ENCODE assay signal across 33 cellular contexts in the genomic region with DNA sequence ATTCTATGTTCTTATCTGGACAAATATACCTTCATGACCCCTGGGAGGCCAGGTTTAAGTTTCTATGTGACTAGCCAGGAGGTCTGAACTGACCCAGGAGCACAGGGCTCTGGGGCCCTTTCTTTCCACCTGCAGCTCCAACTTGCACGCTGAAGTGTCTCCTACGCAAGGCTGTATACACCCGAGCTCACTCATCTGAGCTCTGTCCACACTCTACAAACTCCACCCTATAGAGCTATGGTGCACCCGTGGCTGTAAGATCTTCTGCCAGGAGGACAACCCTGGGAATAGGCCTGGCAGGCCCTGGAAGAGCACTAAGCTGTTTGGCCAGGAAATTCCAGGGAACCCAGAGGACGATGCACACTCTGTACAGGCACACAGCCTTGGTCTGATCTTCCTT.
"Had no signal": no experiment of that assay in that cellular context is flagged by ENCODE, and none has a peak within 500 bp of the region (broad histone marks: within the 10 kb centered on the region; RNA-seq: fewer than 3 reads in every experiment).

No MANE protein-coding gene starts in this region.

- H3K27me3 ChIP-seq: ascending aorta, dorsolateral prefrontal cortex had no signal

- H3K27me3 Mint-ChIP-seq: activated CD4-positive, alpha-beta T cell treated with anti-CD3 and anti-CD28 coated beads, Interleukin-2, amount 10 ng/mL, durations not matched to agents 24 days and 14 days; activated CD8-positive, alpha-beta memory T cell treated with anti-CD3 and anti-CD28 coated beads, Interleukin-2, amount 10 ng/mL, durations not matched to agents 7 days and 5 days; activated naive CD4-positive, alpha-beta T cell treated with anti-CD3 and anti-CD28 coated beads, Interleukin-2, amount 10 ng/mL, durations not matched to agents 7 days and 5 days; activated naive CD8-positive, alpha-beta T cell treated with anti-CD3 and anti-CD28 coated beads, Interleukin-2, amount 10 ng/mL, durations not matched to agents 7 days and 5 days; brain; central memory CD8-positive, alpha-beta T cell; dendritic cell treated with granulocyte-macrophage colony-stimulating factor and Interleukin-4, amounts not matched to agents 40 ng/mL and 50 ng/mL, for 4 days had no signal

- DNase-seq: activated CD4-positive, alpha-beta memory T cell treated with anti-CD3 and anti-CD28 coated beads for 36 hours; activated CD4-positive, alpha-beta T cell treated with anti-CD3 and anti-CD28 coated beads for 36 hours; activated CD4-positive, alpha-beta T cell treated with anti-CD3 and anti-CD28 coated beads, Interleukin-2, amount 10 ng/mL, durations not matched to agents 24 days and 14 days; activated CD4-positive, CD25-positive, alpha-beta regulatory T cell; activated CD4-positive, CD25-positive, alpha-beta regulatory T cell treated with anti-CD3 and anti-CD28 coated beads, Interleukin-2, amount 50 U/mL, for 72 hours; activated CD8-positive, alpha-beta memory T cell treated with anti-CD3 and anti-CD28 coated beads, Interleukin-2, amount 10 ng/mL, durations not matched to agents 7 days and 5 days; activated CD8-positive, alpha-beta memory T cell treated with anti-CD3 and anti-CD28 coated beads, Interleukin-2, amount 50 U/mL, for 4 hours; activated CD8-positive, alpha-beta T cell treated with anti-CD3 and anti-CD28 coated beads, Interleukin-2, amount 10 ng/mL, durations not matched to agents 7 days and 5 days; activated effector memory CD4-positive, alpha-beta T cell treated with anti-CD3 and anti-CD28 coated beads, Interleukin-2, amount 50 U/mL, for 16 hours; activated naive CD4-positive, alpha-beta T cell; activated naive CD4-positive, alpha-beta T cell treated with anti-CD3 and anti-CD28 coated beads, Interleukin-2, amount 10 ng/mL, durations not matched to agents 7 days and 5 days; activated naive CD8-positive, alpha-beta T cell treated with anti-CD3 and anti-CD28 coated beads, Interleukin-2, amount 10 ng/mL, durations not matched to agents 7 days and 5 days; activated T-cell treated with anti-CD3 and anti-CD28 coated beads, Interleukin-2, amount 50 U/mL, for 1 hour; activated T-cell treated with anti-CD3 and anti-CD28 coated beads, Interleukin-2, amount 50 U/mL, for 48 hours; dorsolateral prefrontal cortex; effector memory CD4-positive, alpha-beta T cell; endodermal cell; foreskin melanocyte; SW 1271; T-cell; T1000 had no signal

- H3K4me1 ChIP-seq: ascending aorta, gastroesophageal sphincter had no signal

- H3K27ac Mint-ChIP-seq: activated CD4-positive, alpha-beta memory T cell treated with anti-CD3 and anti-CD28 coated beads for 36 hours; activated CD4-positive, alpha-beta T cell treated with anti-CD3 and anti-CD28 coated beads for 36 hours; activated CD4-positive, alpha-beta T cell treated with anti-CD3 and anti-CD28 coated beads, Interleukin-2, amount 10 ng/mL, durations not matched to agents 24 days and 14 days; activated CD8-positive, alpha-beta memory T cell treated with anti-CD3 and anti-CD28 coated beads, Interleukin-2, amount 10 ng/mL, durations not matched to agents 7 days and 5 days; activated CD8-positive, alpha-beta T cell treated with anti-CD3 and anti-CD28 coated beads, Interleukin-2, amount 10 ng/mL, durations not matched to agents 7 days and 5 days; activated naive CD4-positive, alpha-beta T cell treated with anti-CD3 and anti-CD28 coated beads, Interleukin-2, amount 10 ng/mL, durations not matched to agents 7 days and 5 days; activated naive CD4-positive, alpha-beta T cell treated with anti-CD3 and anti-CD28 coated beads, Interleukin-2, amount 50 U/mL, for 72 hours; activated naive CD8-positive, alpha-beta T cell treated with anti-CD3 and anti-CD28 coated beads, Interleukin-2, amount 10 ng/mL, durations not matched to agents 7 days and 5 days; activated T-helper 1 cell treated with anti-CD3 and anti-CD28 coated beads, Interleukin-12 subunit alpha, Interleukin-12 subunit beta, Interleukin-2, Interleukin-4 antibody, amounts not matched to agents 30 ng/mL and 10 ng/mL and 1 ng/mL, durations not matched to agents 14 hours and 24 hours and 36 hours; activated T-helper 2 cell treated with anti-CD3 and anti-CD28 coated beads, Interferon-gamma antibody, Interleukin-2, Interleukin-4, amounts not matched to agents 10 μg/mL and 5 μg/mL and 100 μg/mL, durations not matched to agents 14 hours and 24 hours and 36 hours; brain; dendritic cell treated with granulocyte-macrophage colony-stimulating factor and Interleukin-4, amounts not matched to agents 40 ng/mL and 50 ng/mL, for 4 days; endodermal cell; T-cell; T-helper 1 cell treated with Interleukin-12 subunit alpha and Interleukin-12 subunit beta and Interleukin-4 antibody, amounts not matched to agents 30 μg/mL and 1 μg/mL, for 36 hours; T-helper 2 cell treated with Interferon-gamma antibody and Interleukin-4, amounts not matched to agents 5 μg/mL and 100 μg/mL, for 36 hours had no signal

- H3K36me3 Mint-ChIP-seq: activated CD4-positive, alpha-beta memory T cell treated with anti-CD3 and anti-CD28 coated beads for 36 hours; activated CD8-positive, alpha-beta memory T cell treated with anti-CD3 and anti-CD28 coated beads, Interleukin-2, amount 10 ng/mL, durations not matched to agents 7 days and 5 days; activated naive CD4-positive, alpha-beta T cell treated with anti-CD3 and anti-CD28 coated beads, Interleukin-2, amount 10 ng/mL, durations not matched to agents 7 days and 5 days; activated naive CD4-positive, alpha-beta T cell treated with anti-CD3 and anti-CD28 coated beads, Interleukin-2, amount 50 U/mL, for 72 hours; activated naive CD8-positive, alpha-beta T cell treated with anti-CD3 and anti-CD28 coated beads, Interleukin-2, amount 10 ng/mL, durations not matched to agents 7 days and 5 days; T-cell had no signal

- H3K4me1 Mint-ChIP-seq: activated CD4-positive, alpha-beta T cell treated with anti-CD3 and anti-CD28 coated beads for 36 hours; activated CD4-positive, alpha-beta T cell treated with anti-CD3 and anti-CD28 coated beads, Interleukin-2, amount 10 ng/mL, durations not matched to agents 24 days and 14 days; activated CD8-positive, alpha-beta memory T cell treated with anti-CD3 and anti-CD28 coated beads, Interleukin-2, amount 10 ng/mL, durations not matched to agents 7 days and 5 days; activated naive CD4-positive, alpha-beta T cell treated with anti-CD3 and anti-CD28 coated beads, Interleukin-2, amount 10 ng/mL, durations not matched to agents 7 days and 5 days; activated naive CD8-positive, alpha-beta T cell treated with anti-CD3 and anti-CD28 coated beads, Interleukin-2, amount 10 ng/mL, durations not matched to agents 7 days and 5 days; central memory CD8-positive, alpha-beta T cell; T-cell had no signal

- H3K27ac ChIP-seq: ascending aorta, coronary artery, dorsolateral prefrontal cortex, gastroesophageal sphincter had no signal

- H3K4me3 Mint-ChIP-seq: activated CD4-positive, alpha-beta memory T cell treated with anti-CD3 and anti-CD28 coated beads for 36 hours; activated CD4-positive, alpha-beta T cell treated with anti-CD3 and anti-CD28 coated beads for 36 hours; activated CD4-positive, alpha-beta T cell treated with anti-CD3 and anti-CD28 coated beads, Interleukin-2, amount 10 ng/mL, durations not matched to agents 24 days and 14 days; activated CD8-positive, alpha-beta memory T cell treated with anti-CD3 and anti-CD28 coated beads, Interleukin-2, amount 10 ng/mL, durations not matched to agents 7 days and 5 days; activated CD8-positive, alpha-beta T cell treated with anti-CD3 and anti-CD28 coated beads, Interleukin-2, amount 10 ng/mL, durations not matched to agents 7 days and 5 days; activated naive CD4-positive, alpha-beta T cell treated with anti-CD3 and anti-CD28 coated beads, Interleukin-2, amount 10 ng/mL, durations not matched to agents 7 days and 5 days; activated naive CD8-positive, alpha-beta T cell treated with anti-CD3 and anti-CD28 coated beads, Interleukin-2, amount 10 ng/mL, durations not matched to agents 7 days and 5 days; activated T-helper 1 cell treated with anti-CD3 and anti-CD28 coated beads, Interleukin-12 subunit alpha, Interleukin-12 subunit beta, Interleukin-2, Interleukin-4 antibody, amounts not matched to agents 30 ng/mL and 10 ng/mL and 1 ng/mL, durations not matched to agents 14 hours and 24 hours and 36 hours; brain; central memory CD8-positive, alpha-beta T cell; dendritic cell treated with granulocyte-macrophage colony-stimulating factor and Interleukin-4, amounts not matched to agents 40 ng/mL and 50 ng/mL, for 4 days; endodermal cell; T-cell; T-helper 1 cell treated with Interleukin-12 subunit alpha and Interleukin-12 subunit beta and Interleukin-4 antibody, amounts not matched to agents 30 μg/mL and 1 μg/mL, for 36 hours; T-helper 2 cell treated with Interferon-gamma antibody and Interleukin-4, amounts not matched to agents 5 μg/mL and 100 μg/mL, for 36 hours had no signal

- H3K9me3 ChIP-seq: ascending aorta, gastroesophageal sphincter had no signal

- H3K9me3 Mint-ChIP-seq: activated CD4-positive, alpha-beta memory T cell treated with anti-CD3 and anti-CD28 coated beads for 36 hours; activated CD4-positive, alpha-beta T cell treated with anti-CD3 and anti-CD28 coated beads, Interleukin-2, amount 10 ng/mL, durations not matched to agents 24 days and 14 days; activated naive CD4-positive, alpha-beta T cell treated with anti-CD3 and anti-CD28 coated beads, Interleukin-2, amount 10 ng/mL, durations not matched to agents 7 days and 5 days; activated naive CD4-positive, alpha-beta T cell treated with anti-CD3 and anti-CD28 coated beads, Interleukin-2, amount 50 U/mL, for 72 hours; activated naive CD8-positive, alpha-beta T cell treated with anti-CD3 and anti-CD28 coated beads, Interleukin-2, amount 10 ng/mL, durations not matched to agents 7 days and 5 days; activated T-helper 1 cell treated with anti-CD3 and anti-CD28 coated beads, Interleukin-12 subunit alpha, Interleukin-12 subunit beta, Interleukin-2, Interleukin-4 antibody, amounts not matched to agents 30 ng/mL and 10 ng/mL and 1 ng/mL, durations not matched to agents 14 hours and 24 hours and 36 hours; activated T-helper 2 cell treated with anti-CD3 and anti-CD28 coated beads, Interferon-gamma antibody, Interleukin-2, Interleukin-4, amounts not matched to agents 10 μg/mL and 5 μg/mL and 100 μg/mL, durations not matched to agents 14 hours and 24 hours and 36 hours; brain; central memory CD8-positive, alpha-beta T cell; dendritic cell treated with granulocyte-macrophage colony-stimulating factor and Interleukin-4, amounts not matched to agents 40 ng/mL and 50 ng/mL, for 4 days; endodermal cell; T-cell; T-helper 1 cell treated with Interleukin-12 subunit alpha and Interleukin-12 subunit beta and Interleukin-4 antibody, amounts not matched to agents 30 μg/mL and 1 μg/mL, for 36 hours; T-helper 2 cell treated with Interferon-gamma antibody and Interleukin-4, amounts not matched to agents 5 μg/mL and 100 μg/mL, for 36 hours had no signal

- ATAC-seq: activated CD4-positive, alpha-beta T cell treated with anti-CD3 and anti-CD28 coated beads for 36 hours; activated CD8-positive, alpha-beta memory T cell treated with anti-CD3 and anti-CD28 coated beads, Interleukin-2, amount 10 ng/mL, durations not matched to agents 7 days and 5 days; activated CD8-positive, alpha-beta T cell treated with anti-CD3 and anti-CD28 coated beads, Interleukin-2, amount 10 ng/mL, durations not matched to agents 7 days and 5 days; activated naive CD4-positive, alpha-beta T cell treated with anti-CD3 and anti-CD28 coated beads, Interleukin-2, amount 50 U/mL, for 72 hours; esophagus mucosa; gastroesophageal sphincter had no signal

- H3K4me3 ChIP-seq: ascending aorta, coronary artery, dorsolateral prefrontal cortex, gastroesophageal sphincter had no signal

- H3K36me3 ChIP-seq: ascending aorta, gastroesophageal sphincter had no signal
